ENCODE assay signal across 16 cellular contexts in the genomic region with DNA sequence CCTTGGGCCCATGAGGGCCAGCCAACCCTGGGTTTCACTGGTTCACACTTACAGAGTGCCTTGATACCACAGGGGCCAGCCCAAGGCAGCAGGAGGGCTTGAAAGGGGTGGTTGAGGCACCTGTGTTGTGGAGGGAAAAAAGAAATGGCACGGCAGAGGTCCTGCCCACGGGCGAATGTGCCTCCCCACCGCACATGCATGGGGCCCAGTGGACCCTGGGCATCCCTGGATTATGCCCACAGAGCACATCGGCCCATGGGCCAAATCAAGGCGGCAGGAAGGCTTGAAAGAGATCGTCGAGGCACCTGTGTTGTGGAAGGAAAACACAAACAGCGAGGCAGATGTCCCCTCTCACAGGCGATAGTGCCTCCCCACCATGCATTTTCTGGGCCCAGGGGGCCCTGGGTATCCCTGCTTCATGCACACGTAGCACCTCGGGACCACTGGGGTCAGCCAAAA.
DNase-seq lines count a peak whose midpoint lies in the region; ATAC-seq and TF ChIP-seq lines count a peak whose summit lies in the region.
"Had no signal": no experiment of that assay in that cellular context is flagged by ENCODE, and none has a peak within 500 bp of the region (broad histone marks: within the 10 kb centered on the region; RNA-seq: fewer than 3 reads in every experiment).

No MANE protein-coding gene starts in this region.

- H3K27ac Mint-ChIP-seq in H9: no peak overlapping the region
- H3K27ac Mint-ChIP-seq: CD8-positive, alpha-beta memory T cell; HFFc6; naive thymus-derived CD8-positive, alpha-beta T cell had no signal

- no peaks in the 10 kb centered on the region for H3K4me1 Mint-ChIP-seq in H9
- H3K4me1 Mint-ChIP-seq: CD8-positive, alpha-beta memory T cell; naive thymus-derived CD8-positive, alpha-beta T cell had no signal

- peak; percentile 11 for DNase-seq in activated CD4-positive, CD25-positive, alpha-beta regulatory T cell treated with anti-CD3 and anti-CD28 coated beads, Interleukin-2, amount 50 U/mL, for 72 hours
- DNase-seq in HEK293T (ENCODE audit: extremely low spot score) (peak; percentile 0), left ventricle myocardium inferior (peak; percentile 10), psoas muscle (peak; percentile 1 to 30), H9 (no peak)
- DNase-seq: 8988T; effector memory CD4-positive, alpha-beta T cell; GF-D8; HFFc6; NK-92 treated with Interleukin-12 subunit alpha and Interleukin-12 subunit beta, amount 100 ng/mL, for 24 hours had no signal

- H3K36me3 Mint-ChIP-seq in H9 (ENCODE audit: insufficient read depth in 1 of 3, low read depth in 3 of 3): peaks cover 0 to 10% (median 5%) of the 10 kb centered on the region in 3 experiments; a peak in 5 of 7 replicates
- H3K36me3 Mint-ChIP-seq: naive thymus-derived CD8-positive, alpha-beta T cell had no signal

- ATAC-seq in activated CD4-positive, CD25-positive, alpha-beta regulatory T cell treated with anti-CD3 and anti-CD28 coated beads, Interleukin-2, amount 50 U/mL, for 24 hours: no peak
- ATAC-seq in psoas muscle (no peak), GM21515 (IDR thresholded peaks at IDR 0.05; ENCODE audit: unreplicated experiment) (no peak), GM18511 (IDR thresholded peaks at IDR 0.05; ENCODE audit: unreplicated experiment) (no peak)
- ATAC-seq: naive thymus-derived CD8-positive, alpha-beta T cell had no signal

- no peak overlapping the region for H4K5ac ChIP-seq in H9 (ENCODE audit: insufficient read length, low read depth, low read length)

- no peaks in the 10 kb centered on the region for H4K20me1 ChIP-seq in H9 (ENCODE audit: control insufficient read depth, insufficient read depth, insufficient read length)

- H2AK5ac ChIP-seq in H9 (ENCODE audit: insufficient read length, low read length): no peak overlapping the region

- H3K23ac ChIP-seq in H9 (ENCODE audit: insufficient read length, low read depth, low read length): no peak overlapping the region

- no peak overlapping the region for H3K9ac ChIP-seq in H9 (ENCODE audit: extremely low read depth, insufficient read length, low read length)

- H3K4me3 ChIP-seq in left ventricle myocardium inferior (no peak overlapping the region), psoas muscle (no peak overlapping the region)
- H3K4me3 ChIP-seq: smooth muscle cell had no signal

- peaks cover 92 to 98% of the 10 kb centered on the region in 2 experiments for H3K9me3 Mint-ChIP-seq in H9

- H3K27ac ChIP-seq in left ventricle myocardium inferior (replicated peaks) (no peak overlapping the region), psoas muscle (no peak overlapping the region), H9 (ENCODE audit: insufficient read length, low read depth, low read length) (no peak overlapping the region)

- H3K23me2 ChIP-seq in H9 (ENCODE audit: insufficient read length, low read depth, low read length, poor library complexity, severe bottlenecking): no peaks in the 10 kb centered on the region

- H2BK15ac ChIP-seq in H9 (ENCODE audit: low read depth, low read length): no peak overlapping the region

- no peak overlapping the region for H3K4me3 Mint-ChIP-seq in H9
- H3K4me3 Mint-ChIP-seq: CD8-positive, alpha-beta memory T cell; HFFc6; naive thymus-derived CD8-positive, alpha-beta T cell had no signal

- no peak overlapping the region for H3K18ac ChIP-seq in H9 (ENCODE audit: insufficient read length, low read depth, low read length)

- CTCF ChIA-PET in HEK293T (lab: Yijun Ruan, JAX): no interaction called here

- H3K9me3 ChIP-seq in left ventricle myocardium inferior (replicated peaks) (peaks cover 76% of the 10 kb centered on the region), psoas muscle (no peaks in the 10 kb centered on the region), H9 (ENCODE audit: control insufficient read depth, low read depth, low read length) (peaks cover 99% of the 10 kb centered on the region)

- no peak overlapping the region for H2BK20ac ChIP-seq in H9 (ENCODE audit: low read depth, low read length, poor library complexity, severe bottlenecking)

- H3K4me2 ChIP-seq in H9 (ENCODE audit: insufficient read depth, insufficient read length, low read length): no peak overlapping the region
- H3K4me2 ChIP-seq: smooth muscle cell had no signal

- H3K56ac ChIP-seq in H9 (ENCODE audit: insufficient read length, low read depth, low read length): no peak overlapping the region

- no peak overlapping the region for H3T11ph ChIP-seq in H9 (ENCODE audit: low read length)

- peaks cover 21% of the 10 kb centered on the region for H3K27me3 ChIP-seq in left ventricle myocardium inferior (ENCODE audit: low read depth)
- H3K27me3 ChIP-seq in psoas muscle (ENCODE audit: insufficient read depth in 3 of 3, low read length in 2 of 3): peaks cover 0 to 3% (median 0%) of the 10 kb centered on the region in 3 donors
- no peaks in the 10 kb centered on the region for H3K27me3 ChIP-seq in H9 (ENCODE audit: insufficient read depth, low read length)

- no peak overlapping the region for H2BK120ac ChIP-seq in H9 (ENCODE audit: low read depth, low read length, poor library complexity, severe bottlenecking)

- H3K79me1 ChIP-seq in H9 (ENCODE audit: insufficient read depth, low read depth, low read length, poor library complexity, severe bottlenecking): no peaks in the 10 kb centered on the region

- no peak overlapping the region for H3K14ac ChIP-seq in H9 (ENCODE audit: insufficient read depth, low read length)

- H2AFZ ChIP-seq in H9 (ENCODE audit: low read length): no peak overlapping the region

- no peaks in the 10 kb centered on the region for H3K4me1 ChIP-seq in left ventricle myocardium inferior
- H3K4me1 ChIP-seq in psoas muscle: no peaks in the 10 kb centered on the region
- H3K4me1 ChIP-seq in H9 (ENCODE audit: insufficient read depth, low read length): no peaks in the 10 kb centered on the region

- H3K36me3 ChIP-seq in left ventricle myocardium inferior (no peaks in the 10 kb centered on the region), psoas muscle (ENCODE audit: insufficient read depth in 1 of 2, low read depth in 1 of 2) (no peaks in the 10 kb centered on the region)

- H4K8ac ChIP-seq in H9 (replicated peaks; ENCODE audit: insufficient read length, low read depth, low read length): no peak overlapping the region

- H2BK5ac ChIP-seq in H9 (ENCODE audit: insufficient read length, low read length): no peak overlapping the region

- no peaks in the 10 kb centered on the region for H3K79me2 ChIP-seq in H9 (ENCODE audit: insufficient read depth, low read length)

- WGBS in psoas muscle, 3 donors: 71 to 74% (median 73%) methylated on average over 12 of the region's 12 CpGs
- whole genome bisulfite sequencing in H9 (ENCODE audit: extremely low coverage, insufficient read length, low lambda C conversion rate): no CpG with 5 or more reads among the region's 12 CpGs

- no peak overlapping the region for H2BK12ac ChIP-seq in H9 (ENCODE audit: insufficient read length, low read depth, low read length)

- intact Hi-C loops in left ventricle myocardium inferior (cut with micrococcal nuclease): no loop called here
- intact Hi-C loops in psoas muscle (cut with DNase I): no loop called here

- TF ChIP-seq CTCF in left ventricle myocardium inferior (IDR thresholded peaks at IDR 0.05; ENCODE audit: borderline replicate concordance) (no peak), psoas muscle (IDR thresholded peaks at IDR 0.05) (no peak), H9 (conservative IDR thresholded peaks at IDR 0.05) (no peak)

- no peak overlapping the region for H3K4ac ChIP-seq in H9 (ENCODE audit: low read depth, low read length)

- POLR2A ChIA-PET in HEK293T (lab: Yijun Ruan, JAX): no interaction called here

- no peak overlapping the region for H4K91ac ChIP-seq in H9 (ENCODE audit: insufficient read length, low read depth, low read length)

- H3K27me3 Mint-ChIP-seq in H9 (ENCODE audit: low read depth): no peaks in the 10 kb centered on the region; the same call in none of the 2 replicates
- H3K27me3 Mint-ChIP-seq: CD8-positive, alpha-beta memory T cell; naive thymus-derived CD8-positive, alpha-beta T cell had no signal

TF ChIP-seq in HEK293T, 16 proteins besides CTCF, POLR2A, EP300 and RAD21:
- TF ChIP-seq FOXM1 (IDR thresholded peaks at IDR 0.05; ENCODE audit: borderline replicate concordance): no peak
- TF ChIP-seq ELF4 (IDR thresholded peaks at IDR 0.05): no peak
- no peak for TF ChIP-seq FOXA1 (IDR thresholded peaks at IDR 0.05)
- TF ChIP-seq, protein P1, sequence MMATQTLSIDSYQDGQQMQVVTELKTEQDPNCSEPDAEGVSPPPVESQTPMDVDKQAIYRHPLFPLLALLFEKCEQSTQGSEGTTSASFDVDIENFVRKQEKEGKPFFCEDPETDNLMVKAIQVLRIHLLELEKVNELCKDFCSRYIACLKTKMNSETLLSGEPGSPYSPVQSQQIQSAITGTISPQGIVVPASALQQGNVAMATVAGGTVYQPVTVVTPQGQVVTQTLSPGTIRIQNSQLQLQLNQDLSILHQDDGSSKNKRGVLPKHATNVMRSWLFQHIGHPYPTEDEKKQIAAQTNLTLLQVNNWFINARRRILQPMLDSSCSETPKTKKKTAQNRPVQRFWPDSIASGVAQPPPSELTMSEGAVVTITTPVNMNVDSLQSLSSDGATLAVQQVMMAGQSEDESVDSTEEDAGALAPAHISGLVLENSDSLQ (IDR thresholded peaks at IDR 0.05): no peak
- no peak for TF ChIP-seq BHLHE40 (IDR thresholded peaks at IDR 0.05; ENCODE audit: borderline replicate concordance)
- TF ChIP-seq NFRKB (IDR thresholded peaks at IDR 0.05): no peak
- no peak for TF ChIP-seq HDGF (IDR thresholded peaks at IDR 0.05; ENCODE audit: borderline replicate concordance)
- TF ChIP-seq TARDBP (IDR thresholded peaks at IDR 0.05): no peak
- no peak for TF ChIP-seq CTBP1 (IDR thresholded peaks at IDR 0.05; ENCODE audit: borderline replicate concordance)
